In genomic region chr3:57555738-57556458, GRCh38 we compare ENCODE assay signal across 1 cellular context.
TF ChIP-seq lines count a peak whose summit lies in the region.

PDE12 (plus strand) TSS chr3:57556274; CDS start chr3:57556380, 106 bp downstream.

TF ChIP-seq in HepG2, 621 proteins besides CTCF, POLR2A, EP300 and RAD21 (continued from another document and continues in another):
- TF ChIP-seq KIAA2018 (CRISPR knock-in tag; IDR thresholded peaks at IDR 0.05; ENCODE audit: borderline replicate concordance) (no peak), ZFP36L1 (CRISPR knock-in tag; IDR thresholded peaks at IDR 0.05) (peak; percentile 82), PAWR (CRISPR knock-in tag; IDR thresholded peaks at IDR 0.05; ENCODE audit: borderline replicate concordance) (no peak), ZNF841 (CRISPR knock-in tag; IDR thresholded peaks at IDR 0.05; ENCODE audit: borderline replicate concordance) (peak; percentile 86), FOXJ3 (CRISPR knock-in tag; IDR thresholded peaks at IDR 0.05; ENCODE audit: borderline replicate concordance) (0 out of 2 replicates have a peak, but pooled peaks have one; percentile 62), IRF2 (CRISPR knock-in tag; IDR thresholded peaks at IDR 0.05) (peak; percentile 72; the same call in 1 of the 2 replicates), KLF9 (CRISPR knock-in tag; IDR thresholded peaks at IDR 0.05; ENCODE audit: low read depth) (peak; percentile 62; the same call in 1 of the 2 replicates), BORCS8-MEF2B (CRISPR knock-in tag; IDR thresholded peaks at IDR 0.05) (peak; percentile 75), ZNF333 (CRISPR knock-in tag; IDR thresholded peaks at IDR 0.05; ENCODE audit: borderline replicate concordance) (peak; percentile 67; the same call in 1 of the 2 replicates), SP2 (CRISPR knock-in tag; IDR thresholded peaks at IDR 0.05) (peak; percentile 61), SNAPC5 (CRISPR knock-in tag; IDR thresholded peaks at IDR 0.05; ENCODE audit: borderline replicate concordance) (peak; percentile 95), ZNF101 (CRISPR knock-in tag; IDR thresholded peaks at IDR 0.05; ENCODE audit: borderline replicate concordance, low read depth) (no peak), ZKSCAN8 (CRISPR knock-in tag; IDR thresholded peaks at IDR 0.05; ENCODE audit: borderline replicate concordance) (no peak), MTA3 (CRISPR knock-in tag; IDR thresholded peaks at IDR 0.05) (no peak), REL (CRISPR knock-in tag; conservative IDR thresholded peaks at IDR 0.05) (peak; percentile 85; the same call in 1 of the 2 replicates), ZBTB26 (CRISPR knock-in tag; IDR thresholded peaks at IDR 0.05; ENCODE audit: borderline replicate concordance) (peak; percentile 52; the same call in 1 of the 2 replicates), POLR2AphosphoS5 (IDR thresholded peaks at IDR 0.05; ENCODE audit: low read depth, low read length) (peak; percentile 86), DRAP1 (CRISPR knock-in tag; IDR thresholded peaks at IDR 0.05) (peak; percentile 78), TSC22D2 (CRISPR knock-in tag; IDR thresholded peaks at IDR 0.05; ENCODE audit: borderline replicate concordance) (0 out of 2 replicates have a peak, but pooled peaks have one; percentile 42), SKI (IDR thresholded peaks at IDR 0.05; ENCODE audit: partially characterized antibody) (no peak), CCAR2 (optimal IDR thresholded peaks at IDR 0.05; ENCODE audit: low read depth, low read length) (no peak), ZHX1 (CRISPR knock-in tag; IDR thresholded peaks at IDR 0.05; ENCODE audit: low read depth) (0 out of 2 replicates have a peak, but pooled peaks have one; percentile 18), NPAS2 (CRISPR knock-in tag; IDR thresholded peaks at IDR 0.05; ENCODE audit: borderline replicate concordance) (no peak), SUZ12 (IDR thresholded peaks at IDR 0.05; ENCODE audit: low read depth, low read length) (no peak), FOXC1 (CRISPR knock-in tag; IDR thresholded peaks at IDR 0.05; ENCODE audit: borderline replicate concordance) (peak; percentile 87), PCBP2 (optimal IDR thresholded peaks at IDR 0.05; ENCODE audit: low read depth, low read length, poor library complexity, severe bottlenecking) (no peak), MEIS1 (CRISPR knock-in tag; IDR thresholded peaks at IDR 0.05; ENCODE audit: borderline replicate concordance) (peak; percentile 80; the same call in 1 of the 2 replicates), ZNF225 (CRISPR knock-in tag; IDR thresholded peaks at IDR 0.05) (no peak; the same call in 1 of the 2 replicates), MTERF4 (CRISPR knock-in tag; IDR thresholded peaks at IDR 0.05) (no peak), ZNF407 (CRISPR knock-in tag; IDR thresholded peaks at IDR 0.05; ENCODE audit: not compliant biosample characterization) (peak; percentile 53), ZNF737 (CRISPR knock-in tag; IDR thresholded peaks at IDR 0.05; ENCODE audit: borderline replicate concordance) (no peak)
